14 cellular contexts compared by ENCODE assay signal in the genomic region with DNA sequence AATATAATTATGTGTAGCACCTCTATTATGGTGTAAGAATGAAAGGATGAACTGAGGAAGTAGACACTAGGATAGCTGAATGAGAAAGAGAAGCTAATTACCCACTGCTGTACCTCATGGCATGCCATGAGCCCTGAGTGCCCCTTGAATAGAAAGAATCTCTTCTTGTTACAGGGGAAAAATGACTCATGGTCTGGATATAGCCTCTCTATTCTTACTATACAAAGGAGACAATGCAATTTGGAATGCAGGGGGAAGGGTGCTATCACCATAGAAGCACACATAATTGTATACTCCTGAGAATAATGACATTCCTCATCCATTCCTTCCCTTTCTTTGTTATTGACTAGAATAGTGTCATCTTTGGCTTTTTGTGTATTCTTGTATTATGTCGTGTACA.
A peak's percentile ranks its signal among the peaks of the same experiment; 100 is the strongest.
DNase-seq lines count a peak whose midpoint lies in the region; ATAC-seq and TF ChIP-seq lines count a peak whose summit lies in the region.
"Had no signal": no experiment of that assay in that cellular context is flagged by ENCODE, and none has a peak within 500 bp of the region (broad histone marks: within the 10 kb centered on the region; RNA-seq: fewer than 3 reads in every experiment).

No MANE protein-coding gene starts in this region.

- no peak overlapping the region for H4K8ac ChIP-seq in H9 (replicated peaks; ENCODE audit: insufficient read length, low read depth, low read length)
- no peak overlapping the region for H4K8ac ChIP-seq in neuronal stem cell (ENCODE audit: low read depth, low read length)

- DNase-seq in H9 (no peak), NCI-H2227 (lab: John Stamatoyannopoulos, UW; ENCODE audit: unreplicated experiment) (peak; percentile 80), endothelial cell (ENCODE audit: low spot score) (no peak), neuronal stem cell (ENCODE audit: low spot score) (peak; percentile 73), glomerular visceral epithelial cell (ENCODE audit: extremely low spot score) (no peak), Ammon's horn (ENCODE audit: low spot score) (no peak)
- DNase-seq: activated CD8-positive, alpha-beta memory T cell treated with anti-CD3 and anti-CD28 coated beads, Interleukin-2, amount 50 U/mL, for 4 hours; activated naive CD4-positive, alpha-beta T cell; AML-193; NCI-H2171 treated with DMSO at 0.1 percent for 48 hours; pancreas; SIG-M5 had no signal

- no peak overlapping the region for H3K27ac ChIP-seq in H9 (ENCODE audit: insufficient read length, low read depth, low read length)
- no peak overlapping the region for H3K27ac ChIP-seq in neuronal stem cell (replicated peaks; ENCODE audit: low read length)
- H3K27ac ChIP-seq: ascending aorta, pancreas had no signal

- H2AFZ ChIP-seq in H9 (ENCODE audit: low read length) (no peak overlapping the region), neuronal stem cell (ENCODE audit: low read length) (no peak overlapping the region)

- H3K14ac ChIP-seq in H9 (ENCODE audit: insufficient read depth, low read length) (no peak overlapping the region), neuronal stem cell (ENCODE audit: low read length) (no peak overlapping the region)

- H2BK20ac ChIP-seq in H9 (ENCODE audit: low read depth, low read length, poor library complexity, severe bottlenecking): no peak overlapping the region

- H3K9ac ChIP-seq in H9 (ENCODE audit: extremely low read depth, insufficient read length, low read length) (no peak overlapping the region), neuronal stem cell (ENCODE audit: low read depth, low read length, poor library complexity) (no peak overlapping the region)

- H3K27ac Mint-ChIP-seq in H9: peak overlapping the region in 2 of 3 experiments; percentile 4; a peak in 2 of 7 replicates
- peak overlapping the region; percentile 77 for H3K27ac Mint-ChIP-seq in endothelial cell (ENCODE audit: unreplicated experiment)

- peaks cover 7 to 12% of the 10 kb centered on the region in 2 experiments; a peak in 3 of 4 replicates for H3K4me1 Mint-ChIP-seq in H9
- peaks cover 5% of the 10 kb centered on the region for H3K4me1 Mint-ChIP-seq in endothelial cell (ENCODE audit: unreplicated experiment)

- H3K36me3 Mint-ChIP-seq in H9 (ENCODE audit: insufficient read depth in 1 of 3, low read depth in 3 of 3): no peaks in the 10 kb centered on the region
- no peaks in the 10 kb centered on the region for H3K36me3 Mint-ChIP-seq in endothelial cell (ENCODE audit: low read depth, unreplicated experiment)

- no peaks in the 10 kb centered on the region for H3K27me3 ChIP-seq in H9 (ENCODE audit: insufficient read depth, low read length)
- H3K27me3 ChIP-seq in neuronal stem cell (ENCODE audit: control insufficient read depth in 3 of 3, insufficient read depth in 3 of 3, low read depth in 1 of 3, low read length in 3 of 3): no peaks in the 10 kb centered on the region
- H3K27me3 ChIP-seq: ascending aorta, pancreas had no signal

- no peaks in the 10 kb centered on the region for H4K20me1 ChIP-seq in H9 (ENCODE audit: control insufficient read depth, insufficient read depth, insufficient read length)

- H3K36me3 ChIP-seq in neuronal stem cell (replicated peaks in 1 of 2; ENCODE audit: control insufficient read depth in 2 of 2, insufficient read depth in 2 of 2, low read length in 2 of 2): no peaks in the 10 kb centered on the region
- H3K36me3 ChIP-seq: ascending aorta, pancreas had no signal

- no peak overlapping the region for H4K5ac ChIP-seq in H9 (ENCODE audit: insufficient read length, low read depth, low read length)

- TF ChIP-seq CTCF in H9 (conservative IDR thresholded peaks at IDR 0.05): no peak
- TF ChIP-seq CTCF in endothelial cell (IDR thresholded peaks at IDR 0.05; ENCODE audit: unreplicated experiment): no peak

- H3K4me2 ChIP-seq in H9 (ENCODE audit: insufficient read depth, insufficient read length, low read length): no peak overlapping the region
- no peak overlapping the region for H3K4me2 ChIP-seq in neuronal stem cell (ENCODE audit: insufficient read depth, low read length, poor library complexity, severe bottlenecking)

- H2BK15ac ChIP-seq in H9 (ENCODE audit: low read depth, low read length): no peak overlapping the region
- H2BK15ac ChIP-seq in neuronal stem cell (ENCODE audit: low read length): no peak overlapping the region

- H3K27me3 Mint-ChIP-seq in H9 (ENCODE audit: low read depth) (no peaks in the 10 kb centered on the region), endothelial cell (ENCODE audit: unreplicated experiment) (no peaks in the 10 kb centered on the region)

- no peak overlapping the region for H3K4ac ChIP-seq in H9 (ENCODE audit: low read depth, low read length)
- no peak overlapping the region for H3K4ac ChIP-seq in neuronal stem cell (ENCODE audit: low read length)

- H2BK12ac ChIP-seq in H9 (ENCODE audit: insufficient read length, low read depth, low read length) (no peak overlapping the region), neuronal stem cell (ENCODE audit: low read length) (no peak overlapping the region)

- no CpG with 5 or more reads among the region's 1 CpG for WGBS in H9 (ENCODE audit: extremely low coverage, insufficient read length, low lambda C conversion rate)
- WGBS in neuronal stem cell (ENCODE audit: extremely low coverage in 2 of 2, insufficient read length in 2 of 2, insufficient replicate concordance in 1 of 2), 2 donors: no CpG with 5 or more reads among the region's 1 CpG

- H2BK5ac ChIP-seq in H9 (ENCODE audit: insufficient read length, low read length) (no peak overlapping the region), neuronal stem cell (ENCODE audit: low read length) (no peak overlapping the region)

- no peak overlapping the region for H3T11ph ChIP-seq in H9 (ENCODE audit: low read length)

- no peaks in the 10 kb centered on the region for H3K9me3 Mint-ChIP-seq in H9
- H3K9me3 Mint-ChIP-seq in endothelial cell (ENCODE audit: unreplicated experiment): no peaks in the 10 kb centered on the region

- H2BK120ac ChIP-seq in H9 (ENCODE audit: low read depth, low read length, poor library complexity, severe bottlenecking): no peak overlapping the region
- H2BK120ac ChIP-seq in neuronal stem cell (ENCODE audit: low read depth, low read length): no peak overlapping the region

- H3K4me1 ChIP-seq in H9 (ENCODE audit: insufficient read depth, low read length) (no peaks in the 10 kb centered on the region), neuronal stem cell (ENCODE audit: control insufficient read depth in 2 of 2, insufficient read depth in 1 of 2, low read depth in 1 of 2, low read length in 2 of 2) (peaks cover 4 to 17% of the 10 kb centered on the region in 2 donors)
- H3K4me1 ChIP-seq: ascending aorta, pancreas had no signal

- H3K79me1 ChIP-seq in H9 (ENCODE audit: insufficient read depth, low read depth, low read length, poor library complexity, severe bottlenecking) (no peaks in the 10 kb centered on the region), neuronal stem cell (ENCODE audit: low read depth, low read length) (no peaks in the 10 kb centered on the region)

- H2AK5ac ChIP-seq in H9 (ENCODE audit: insufficient read length, low read length): no peak overlapping the region
- no peak overlapping the region for H2AK5ac ChIP-seq in neuronal stem cell (ENCODE audit: low read depth, low read length)

- no peak overlapping the region for H3K56ac ChIP-seq in H9 (ENCODE audit: insufficient read length, low read depth, low read length)

- no peaks in the 10 kb centered on the region for H3K9me3 ChIP-seq in H9 (ENCODE audit: control insufficient read depth, low read depth, low read length)
- H3K9me3 ChIP-seq in neuronal stem cell (replicated peaks in 1 of 2; ENCODE audit: control insufficient read depth in 2 of 2, insufficient read depth in 1 of 2, low read depth in 1 of 2, low read length in 2 of 2): no peaks in the 10 kb centered on the region
- H3K9me3 ChIP-seq: ascending aorta, pancreas had no signal

- no peaks in the 10 kb centered on the region for H3K23me2 ChIP-seq in H9 (ENCODE audit: insufficient read length, low read depth, low read length, poor library complexity, severe bottlenecking)

- no peak overlapping the region for H3K4me3 Mint-ChIP-seq in H9
- H3K4me3 Mint-ChIP-seq in endothelial cell (ENCODE audit: unreplicated experiment): no peak overlapping the region

- ATAC-seq in activated CD4-positive, CD25-positive, alpha-beta regulatory T cell treated with anti-CD3 and anti-CD28 coated beads, Interleukin-2, amount 50 U/mL, for 24 hours: no peak
- ATAC-seq: pancreas had no signal

- H3K79me2 ChIP-seq in H9 (ENCODE audit: insufficient read depth, low read length): no peaks in the 10 kb centered on the region

- no peak overlapping the region for H3K4me3 ChIP-seq in neuronal stem cell (ENCODE audit: low read length in 2 of 2)
- H3K4me3 ChIP-seq: ascending aorta, pancreas had no signal

- H4K91ac ChIP-seq in H9 (ENCODE audit: insufficient read length, low read depth, low read length) (no peak overlapping the region), neuronal stem cell (ENCODE audit: low read depth, low read length, poor library complexity) (no peak overlapping the region)

- H3K23ac ChIP-seq in H9 (ENCODE audit: insufficient read length, low read depth, low read length) (no peak overlapping the region), neuronal stem cell (ENCODE audit: low read depth, low read length, poor library complexity) (no peak overlapping the region)

- H3K18ac ChIP-seq in H9 (ENCODE audit: insufficient read length, low read depth, low read length) (no peak overlapping the region), neuronal stem cell (ENCODE audit: low read length) (no peak overlapping the region)

Comparison
In these comparisons a context has a peak if more than half of its experiments do, and no peak if none do; other contexts are left out.
1. DNase-seq: peak in NCI-H2227 (single experiment) and neuronal stem cell (single experiment); none in H9 (single experiment), endothelial cell (single experiment), glomerular visceral epithelial cell (single experiment) and Ammon's horn (single experiment).